ENCODE assay signal across 19 cellular contexts in genomic region chr14:52936437-52936836, GRCh38. TPM values are rescaled to one million over a fixed set of nuclear protein-coding genes. Genes with fewer than 3 reads are reported as not detected.
"Had no signal": no experiment of that assay in that cellular context is flagged by ENCODE, and none has a peak within 500 bp of the region (broad histone marks: within the 10 kb centered on the region; RNA-seq: fewer than 3 reads in every experiment).

No MANE protein-coding gene starts in this region.

- DNase-seq: activated CD4-positive, alpha-beta T cell treated with anti-CD3 and anti-CD28 coated beads, Interleukin-2, amount 50 U/mL, for 1 hour; activated CD8-positive, alpha-beta memory T cell treated with anti-CD3 and anti-CD28 coated beads for 24 hours; activated naive CD4-positive, alpha-beta T cell; activated naive CD8-positive, alpha-beta T cell treated with anti-CD3 and anti-CD28 coated beads, Interleukin-2, amount 10 ng/mL, durations not matched to agents 7 days and 5 days; anterior cingulate cortex; dermis blood vessel endothelial cell; heart left ventricle; mammary epithelial cell; mucosa of descending colon; naive thymus-derived CD8-positive, alpha-beta T cell; stimulated activated CD4-positive, alpha-beta T cell treated with anti-CD3 and anti-CD28 coated beads, Interleukin-4, amount 100 ng/mL, for 24 hours; stimulated activated naive CD4-positive, alpha-beta T cell; uterus had no signal

- H3K4me1 Mint-ChIP-seq: activated naive CD8-positive, alpha-beta T cell treated with anti-CD3 and anti-CD28 coated beads, Interleukin-2, amount 10 ng/mL, durations not matched to agents 7 days and 5 days; naive thymus-derived CD8-positive, alpha-beta T cell had no signal

- H3K36me3 ChIP-seq: heart left ventricle, neutrophil, suprapubic skin, uterus had no signal

- H3K9me3 ChIP-seq: heart left ventricle, mucosa of descending colon, neutrophil, suprapubic skin, uterus had no signal

- H3K27ac ChIP-seq: epithelial cell of prostate, neutrophil, skin epidermis, suprapubic skin had no signal

- H3K4me1 ChIP-seq: suprapubic skin had no signal

- H3K9me3 Mint-ChIP-seq: activated naive CD8-positive, alpha-beta T cell treated with anti-CD3 and anti-CD28 coated beads, Interleukin-2, amount 10 ng/mL, durations not matched to agents 7 days and 5 days; naive thymus-derived CD8-positive, alpha-beta T cell; T-helper 2 cell treated with Interferon-gamma antibody and Interleukin-4, amounts not matched to agents 5 μg/mL and 100 μg/mL, for 36 hours had no signal

- H3K27ac Mint-ChIP-seq: activated naive CD8-positive, alpha-beta T cell treated with anti-CD3 and anti-CD28 coated beads, Interleukin-2, amount 10 ng/mL, durations not matched to agents 7 days and 5 days; naive thymus-derived CD8-positive, alpha-beta T cell; T-helper 2 cell treated with Interferon-gamma antibody and Interleukin-4, amounts not matched to agents 5 μg/mL and 100 μg/mL, for 36 hours had no signal

- H3K27me3 ChIP-seq: heart left ventricle, suprapubic skin, uterus had no signal

- H3K4me3 ChIP-seq: heart left ventricle, mucosa of descending colon, skin epidermis, suprapubic skin, uterus had no signal

- H3K4me3 Mint-ChIP-seq: activated naive CD8-positive, alpha-beta T cell treated with anti-CD3 and anti-CD28 coated beads, Interleukin-2, amount 10 ng/mL, durations not matched to agents 7 days and 5 days; naive thymus-derived CD8-positive, alpha-beta T cell; T-helper 2 cell treated with Interferon-gamma antibody and Interleukin-4, amounts not matched to agents 5 μg/mL and 100 μg/mL, for 36 hours had no signal

- H3K36me3 Mint-ChIP-seq: activated naive CD8-positive, alpha-beta T cell treated with anti-CD3 and anti-CD28 coated beads, Interleukin-2, amount 10 ng/mL, durations not matched to agents 7 days and 5 days; naive thymus-derived CD8-positive, alpha-beta T cell had no signal

- ATAC-seq: activated CD4-positive, CD25-positive, alpha-beta regulatory T cell treated with anti-CD3 and anti-CD28 coated beads, Interleukin-2, amount 50 U/mL, for 24 hours; mucosa of descending colon; naive thymus-derived CD8-positive, alpha-beta T cell had no signal

RNA-seq across cellular contexts. Expression of gene FERMT2, which starts 14.4 kb away (rescaled TPM):
- polyA plus RNA-seq: naive thymus-derived CD8-positive, alpha-beta T cell had no signal
